In the genomic region with DNA sequence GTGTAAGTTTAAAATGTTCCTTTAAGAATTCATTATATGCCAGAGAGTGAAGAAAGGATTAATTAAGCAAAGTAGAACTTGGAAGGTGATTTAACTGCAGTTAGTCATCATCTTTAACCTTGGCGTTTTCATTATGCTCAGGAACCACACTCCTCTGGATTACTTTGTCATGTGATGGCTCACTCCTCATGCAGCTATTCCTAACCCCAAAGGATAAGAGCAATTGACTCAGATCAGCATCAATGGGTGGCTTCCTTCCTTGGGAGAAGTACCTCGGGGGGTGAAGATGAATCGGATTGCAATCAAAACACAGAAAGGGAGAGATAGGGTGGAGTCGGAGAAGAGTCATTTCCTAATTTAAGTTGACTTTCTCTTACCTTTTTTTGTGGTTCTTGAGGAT, we compare ENCODE assay signal across 17 cellular contexts.
DNase-seq lines count a peak whose midpoint lies in the region; ATAC-seq and TF ChIP-seq lines count a peak whose summit lies in the region.
"Had no signal": no experiment of that assay in that cellular context is flagged by ENCODE, and none has a peak within 500 bp of the region (broad histone marks: within the 10 kb centered on the region; RNA-seq: fewer than 3 reads in every experiment).

No MANE protein-coding gene starts in this region.

- H3K9me3 Mint-ChIP-seq in progenitor cell of endocrine pancreas (ENCODE audit: low read depth) = peaks cover 13% of the 10 kb centered on the region

- H3K4me3 ChIP-seq in astrocyte of the cerebellum (ENCODE audit: low read depth, low read length) (no peak overlapping the region), foreskin fibroblast (ENCODE audit: low read depth in 1 of 2, low read length in 2 of 2) (no peak overlapping the region)
- H3K4me3 ChIP-seq: colonic mucosa, gastrocnemius medialis, pancreas, SJSA1 had no signal

- H3K4me1 Mint-ChIP-seq in progenitor cell of endocrine pancreas (ENCODE audit: low read depth) = no peaks in the 10 kb centered on the region

- peaks cover 2% of the 10 kb centered on the region for H3K36me3 Mint-ChIP-seq in progenitor cell of endocrine pancreas (ENCODE audit: insufficient read depth)

- no peak for TF ChIP-seq CTCF in astrocyte of the cerebellum (IDR thresholded peaks at IDR 0.05; ENCODE audit: low read depth, low read length, missing control alignments)
- TF ChIP-seq CTCF in foreskin fibroblast (IDR thresholded peaks at IDR 0.05; ENCODE audit: low read depth, low read length) = no peak
- no peak for TF ChIP-seq CTCF in progenitor cell of endocrine pancreas (IDR thresholded peaks at IDR 0.05; ENCODE audit: unreplicated experiment)

- ATAC-seq in GM21390 (IDR thresholded peaks at IDR 0.05; ENCODE audit: unreplicated experiment) = no peak
- no peak for ATAC-seq in GM19328 (IDR thresholded peaks at IDR 0.05; ENCODE audit: unreplicated experiment)
- ATAC-seq: activated naive CD4-positive, alpha-beta T cell treated with anti-CD3 and anti-CD28 coated beads, Interleukin-2, amount 50 U/mL, for 72 hours; gastrocnemius medialis; pancreas had no signal

- H3K27me3 Mint-ChIP-seq in progenitor cell of endocrine pancreas = no peaks in the 10 kb centered on the region

- no peak overlapping the region for H3K27ac Mint-ChIP-seq in progenitor cell of endocrine pancreas
- H3K27ac Mint-ChIP-seq: activated naive CD4-positive, alpha-beta T cell treated with anti-CD3 and anti-CD28 coated beads, Interleukin-2, amount 50 U/mL, for 72 hours had no signal

- DNase-seq in A172 (ENCODE audit: low spot score) (peak; percentile 86), HS-5 (ENCODE audit: low read depth) (peak; percentile 91), astrocyte of the cerebellum (ENCODE audit: low read depth) (peak; percentile 43), foreskin fibroblast (peak; percentile 96 to 97), progenitor cell of endocrine pancreas (ENCODE audit: low spot score, unreplicated experiment) (no peak), RPMI8226 (no peak)
- DNase-seq: colonic mucosa, gastrocnemius medialis, Karpas-422, kidney, NCI-H2029 treated with DMSO at 0.1 percent for 48 hours, NCI-H774, pancreas had no signal

- no peak overlapping the region for H3K4me3 Mint-ChIP-seq in progenitor cell of endocrine pancreas (ENCODE audit: low read depth)

- in situ Hi-C loops in astrocyte of the cerebellum (cut with HindIII; ENCODE audit: low sequenced_read_pairs) = loop anchor here (5.0 kb wide), 1 partner anchor 44 kb away; no protein-coding TSS in a partner anchor

Comparison
In these comparisons a context has a peak if more than half of its experiments do, and no peak if none do; other contexts are left out.
1. DNase-seq: peak in A172 (single experiment), HS-5 (single experiment), astrocyte of the cerebellum (single experiment) and foreskin fibroblast (2 of 2); none in progenitor cell of endocrine pancreas (single experiment) and RPMI8226 (single experiment).